Comparison of ENCODE assay signal across 24 cellular contexts in genomic region chr13:99027260-99027659, GRCh38. TPM values are rescaled to one million over a fixed set of nuclear protein-coding genes. Genes with fewer than 3 reads are reported as not detected.
DNase-seq lines count a peak whose midpoint lies in the region; ATAC-seq and TF ChIP-seq lines count a peak whose summit lies in the region.
"Had no signal": no experiment of that assay in that cellular context is flagged by ENCODE, and none has a peak within 500 bp of the region (broad histone marks: within the 10 kb centered on the region; RNA-seq: fewer than 3 reads in every experiment).

No MANE protein-coding gene starts in this region.

- peaks cover 0 to 6% of the 10 kb centered on the region in 2 donors for H3K27me3 Mint-ChIP-seq in natural killer cell treated with Interleukin-12 subunit alpha and Interleukin-12 subunit beta and Interleukin-15 and Interleukin-18, amount 100 ng/mL, for 72 hours
- H3K27me3 Mint-ChIP-seq in natural killer cell (ENCODE audit: low read depth in 2 of 2): peaks cover 0 to 8% of the 10 kb centered on the region in 2 donors
- no peaks in the 10 kb centered on the region for H3K27me3 Mint-ChIP-seq in activated naive CD4-positive, alpha-beta T cell treated with anti-CD3 and anti-CD28 coated beads, Interleukin-2, amount 50 U/mL, for 24 hours
- peaks cover 3% of the 10 kb centered on the region for H3K27me3 Mint-ChIP-seq in stimulated activated naive CD8-positive, alpha-beta T cell treated with anti-CD3 and anti-CD28 coated beads, Interleukin-15, Interleukin-2, amounts not matched to agents 100 ng/mL and 50 ng/mL, for 24 hours
- H3K27me3 Mint-ChIP-seq: activated naive CD8-positive, alpha-beta T cell treated with anti-CD3 and anti-CD28 coated beads, Interleukin-2, amount 10 ng/mL, durations not matched to agents 7 days and 5 days; CD8-positive, alpha-beta memory T cell; naive thymus-derived CD4-positive, alpha-beta T cell had no signal

- TF ChIP-seq POLR2A in lower leg skin (IDR thresholded peaks at IDR 0.05): no peak

- WGBS in lower leg skin, 2 donors: 94 to 98% methylated on average over 7 of the region's 7 CpGs

- peaks cover 8 to 36% of the 10 kb centered on the region in 2 donors for H3K4me1 Mint-ChIP-seq in natural killer cell treated with Interleukin-12 subunit alpha and Interleukin-12 subunit beta and Interleukin-15 and Interleukin-18, amount 100 ng/mL, for 72 hours (ENCODE audit: low read depth in 2 of 2)
- peaks cover 8 to 12% of the 10 kb centered on the region in 2 donors for H3K4me1 Mint-ChIP-seq in natural killer cell
- peaks cover 99% of the 10 kb centered on the region for H3K4me1 Mint-ChIP-seq in activated naive CD4-positive, alpha-beta T cell treated with anti-CD3 and anti-CD28 coated beads, Interleukin-2, amount 50 U/mL, for 24 hours
- H3K4me1 Mint-ChIP-seq in stimulated activated naive CD8-positive, alpha-beta T cell treated with anti-CD3 and anti-CD28 coated beads, Interleukin-15, Interleukin-2, amounts not matched to agents 100 ng/mL and 50 ng/mL, for 24 hours (ENCODE audit: low read depth): peaks cover 85% of the 10 kb centered on the region

- no peak overlapping the region for H3K4me3 ChIP-seq in lower leg skin (ENCODE audit: low read depth, poor library complexity, severe bottlenecking)
- H3K4me3 ChIP-seq: GM23248, MG63, ovary, tibial artery had no signal

- intact Hi-C loops in natural killer cell (cut with micrococcal nuclease) (loop anchor here (10.0 kb wide), 2 partner anchors 108 to 238 kb away; no protein-coding TSS in a partner anchor), lower leg skin (cut with DNase I; ENCODE audit: low total_unique reads) (no loop called here)

- no peak for TF ChIP-seq CTCF in natural killer cell (IDR thresholded peaks at IDR 0.05)
- TF ChIP-seq CTCF in omental fat pad (IDR thresholded peaks at IDR 0.05): no peak
- no peak for TF ChIP-seq CTCF in lower leg skin (IDR thresholded peaks at IDR 0.05)

- DNase-seq in natural killer cell treated with Interleukin-12 subunit alpha and Interleukin-12 subunit beta and Interleukin-15 and Interleukin-18, amount 100 ng/mL, for 72 hours (ENCODE audit: low spot score): no peak
- no peak for DNase-seq in natural killer cell
- peak; percentile 62 for DNase-seq in RPMI7951 (ENCODE audit: low read depth)
- DNase-seq in omental fat pad (ENCODE audit: low spot score): no peak
- no peak for DNase-seq in lower leg skin (ENCODE audit: low spot score in 2 of 2)
- DNase-seq: activated naive CD8-positive, alpha-beta T cell treated with anti-CD3 and anti-CD28 coated beads, Interleukin-2, amount 10 ng/mL, durations not matched to agents 7 days and 5 days; brain microvascular endothelial cell; CD8-positive, alpha-beta memory T cell; DMS53; glutamatergic neuron; GM23248; IMR-90; mesendoderm; MG63; naive thymus-derived CD4-positive, alpha-beta T cell; NCI-H146; NCI-H2171; NCI-H524 treated with DMSO at 0.1 percent for 48 hours; ovary; right cardiac atrium; stimulated activated naive CD4-positive, alpha-beta T cell; tibial artery had no signal

- H3K36me3 Mint-ChIP-seq in natural killer cell treated with Interleukin-12 subunit alpha and Interleukin-12 subunit beta and Interleukin-15 and Interleukin-18, amount 100 ng/mL, for 72 hours: no peaks in the 10 kb centered on the region
- H3K36me3 Mint-ChIP-seq in natural killer cell: no peaks in the 10 kb centered on the region
- peaks cover 3% of the 10 kb centered on the region for H3K36me3 Mint-ChIP-seq in activated naive CD4-positive, alpha-beta T cell treated with anti-CD3 and anti-CD28 coated beads, Interleukin-2, amount 50 U/mL, for 24 hours
- peaks cover 5% of the 10 kb centered on the region for H3K36me3 Mint-ChIP-seq in stimulated activated naive CD8-positive, alpha-beta T cell treated with anti-CD3 and anti-CD28 coated beads, Interleukin-15, Interleukin-2, amounts not matched to agents 100 ng/mL and 50 ng/mL, for 24 hours (ENCODE audit: low read depth)
- H3K36me3 Mint-ChIP-seq: CD8-positive, alpha-beta memory T cell had no signal

- H3K4me3 Mint-ChIP-seq in natural killer cell treated with Interleukin-12 subunit alpha and Interleukin-12 subunit beta and Interleukin-15 and Interleukin-18, amount 100 ng/mL, for 72 hours: peak overlapping the region; percentile 60
- no peak overlapping the region for H3K4me3 Mint-ChIP-seq in natural killer cell
- H3K4me3 Mint-ChIP-seq in activated naive CD4-positive, alpha-beta T cell treated with anti-CD3 and anti-CD28 coated beads, Interleukin-2, amount 50 U/mL, for 24 hours: peak overlapping the region; percentile 52
- no peak overlapping the region for H3K4me3 Mint-ChIP-seq in stimulated activated naive CD8-positive, alpha-beta T cell treated with anti-CD3 and anti-CD28 coated beads, Interleukin-15, Interleukin-2, amounts not matched to agents 100 ng/mL and 50 ng/mL, for 24 hours
- H3K4me3 Mint-ChIP-seq: activated naive CD8-positive, alpha-beta T cell treated with anti-CD3 and anti-CD28 coated beads, Interleukin-2, amount 10 ng/mL, durations not matched to agents 7 days and 5 days had no signal

- H3K9me3 Mint-ChIP-seq in natural killer cell treated with Interleukin-12 subunit alpha and Interleukin-12 subunit beta and Interleukin-15 and Interleukin-18, amount 100 ng/mL, for 72 hours: no peaks in the 10 kb centered on the region
- H3K9me3 Mint-ChIP-seq in natural killer cell: no peaks in the 10 kb centered on the region
- H3K9me3 Mint-ChIP-seq in activated naive CD4-positive, alpha-beta T cell treated with anti-CD3 and anti-CD28 coated beads, Interleukin-2, amount 50 U/mL, for 24 hours: no peaks in the 10 kb centered on the region
- H3K9me3 Mint-ChIP-seq in stimulated activated naive CD8-positive, alpha-beta T cell treated with anti-CD3 and anti-CD28 coated beads, Interleukin-15, Interleukin-2, amounts not matched to agents 100 ng/mL and 50 ng/mL, for 24 hours: peaks cover 5% of the 10 kb centered on the region
- H3K9me3 Mint-ChIP-seq: activated naive CD8-positive, alpha-beta T cell treated with anti-CD3 and anti-CD28 coated beads, Interleukin-2, amount 10 ng/mL, durations not matched to agents 7 days and 5 days had no signal

- peak overlapping the region; percentile 68 to 75 for H3K27ac Mint-ChIP-seq in natural killer cell treated with Interleukin-12 subunit alpha and Interleukin-12 subunit beta and Interleukin-15 and Interleukin-18, amount 100 ng/mL, for 72 hours
- no peak overlapping the region for H3K27ac Mint-ChIP-seq in natural killer cell
- H3K27ac Mint-ChIP-seq in activated naive CD4-positive, alpha-beta T cell treated with anti-CD3 and anti-CD28 coated beads, Interleukin-2, amount 50 U/mL, for 24 hours: peak overlapping the region; percentile 70
- peak overlapping the region; percentile 73 for H3K27ac Mint-ChIP-seq in stimulated activated naive CD8-positive, alpha-beta T cell treated with anti-CD3 and anti-CD28 coated beads, Interleukin-15, Interleukin-2, amounts not matched to agents 100 ng/mL and 50 ng/mL, for 24 hours
- H3K27ac Mint-ChIP-seq: activated naive CD8-positive, alpha-beta T cell treated with anti-CD3 and anti-CD28 coated beads, Interleukin-2, amount 10 ng/mL, durations not matched to agents 7 days and 5 days had no signal

- ATAC-seq in natural killer cell treated with Interleukin-12 subunit alpha and Interleukin-12 subunit beta and Interleukin-15 and Interleukin-18, amount 100 ng/mL, for 72 hours: peak in 1 of 2 donors; percentile 75
- ATAC-seq in natural killer cell (no peak), omental fat pad (ENCODE audit: low FRiP score) (no peak)
- ATAC-seq: naive thymus-derived CD4-positive, alpha-beta T cell; right cardiac atrium had no signal

RNA-seq across cellular contexts. Expression of gene DOCK9, which starts 49.4 kb away (rescaled TPM):
- 10 to 100 TPM; 25.4 to 26.7 TPM for total RNA-seq in natural killer cell treated with Interleukin-12 subunit alpha and Interleukin-12 subunit beta and Interleukin-15 and Interleukin-18, amount 100 ng/mL, for 72 hours
- total RNA-seq in natural killer cell (10 to 100 TPM; 31.5 to 42.5 (median 40.9) TPM), omental fat pad (100 to 1,000 TPM in 3 of 4 donors, 10 to 100 TPM in 1; 94.4 to 364 (median 145) TPM), lower leg skin (100 to 1,000 TPM; 189 to 292 (median 271) TPM)
- total RNA-seq in RPMI7951 (2014; rRNA removed; shearing (Covaris generic)): 34.2 and 36.9 TPM in 2 replicates

Comparison
In these comparisons a context has a peak if more than half of its experiments do, and no peak if none do; other contexts are left out.
1. H3K27ac Mint-ChIP-seq: peak in natural killer cell treated with Interleukin-12 subunit alpha and Interleukin-12 subunit beta and Interleukin-15 and Interleukin-18, amount 100 ng/mL, for 72 hours (2 of 2), activated naive CD4-positive, alpha-beta T cell treated with anti-CD3 and anti-CD28 coated beads, Interleukin-2, amount 50 U/mL, for 24 hours (single experiment) and stimulated activated naive CD8-positive, alpha-beta T cell treated with anti-CD3 and anti-CD28 coated beads, Interleukin-15, Interleukin-2, amounts not matched to agents 100 ng/mL and 50 ng/mL, for 24 hours (single experiment); none in natural killer cell (0 of 2).
2. H3K4me3 Mint-ChIP-seq: peak in natural killer cell treated with Interleukin-12 subunit alpha and Interleukin-12 subunit beta and Interleukin-15 and Interleukin-18, amount 100 ng/mL, for 72 hours (single experiment) and activated naive CD4-positive, alpha-beta T cell treated with anti-CD3 and anti-CD28 coated beads, Interleukin-2, amount 50 U/mL, for 24 hours (single experiment); none in natural killer cell (single experiment) and stimulated activated naive CD8-positive, alpha-beta T cell treated with anti-CD3 and anti-CD28 coated beads, Interleukin-15, Interleukin-2, amounts not matched to agents 100 ng/mL and 50 ng/mL, for 24 hours (single experiment).